ENCODE assay signal across 12 cellular contexts in the genomic region with DNA sequence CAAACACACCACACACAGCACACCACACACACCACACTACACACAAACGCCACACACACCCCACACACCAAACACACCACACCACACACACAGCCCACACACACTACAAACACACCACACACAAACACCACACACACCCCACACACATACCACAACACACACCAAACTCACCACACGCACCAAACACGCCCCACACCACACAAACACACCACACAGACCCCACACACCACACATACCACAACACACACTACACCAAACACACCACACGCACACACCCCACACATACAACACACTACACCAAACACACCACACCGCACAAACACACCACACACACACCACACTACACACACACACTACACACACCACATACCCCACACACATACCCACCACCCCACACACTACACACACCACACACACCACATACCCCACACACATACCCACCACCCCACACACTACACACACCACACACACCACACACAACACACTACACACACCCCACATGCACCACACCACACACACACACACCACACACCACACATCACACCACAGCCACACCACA.
DNase-seq lines count a peak whose midpoint lies in the region; ATAC-seq, FAIRE-seq and TF ChIP-seq lines count a peak whose summit lies in the region.
"Had no signal": no experiment of that assay in that cellular context is flagged by ENCODE, and none has a peak within 500 bp of the region (broad histone marks: within the 10 kb centered on the region; RNA-seq: fewer than 3 reads in every experiment).

No MANE protein-coding gene starts in this region.

- POLR2A ChIA-PET in endothelial cell of umbilical vein (lab: Charles Lee) = no interaction called here

- H3K4me3 ChIP-seq in Peyer's patch (peak overlapping the region in 2 of 4 donors; percentile 41 to 47), endothelial cell of umbilical vein (replicated peaks in 1 of 3; ENCODE audit: insufficient read depth in 1 of 3, low read depth in 1 of 3, low read length in 3 of 3) (peak overlapping the region in 1 of 3 experiments; percentile 33), trophoblast cell (ENCODE audit: low read depth, low read length) (peak overlapping the region; percentile 43)

- H2BK120ac ChIP-seq in trophoblast cell (ENCODE audit: insufficient read depth, low read length, poor library complexity) = peak overlapping the region; percentile 9

- H3K79me2 ChIP-seq in endothelial cell of umbilical vein (ENCODE audit: control insufficient read depth, insufficient read depth, low read length) (no peaks in the 10 kb centered on the region), trophoblast cell (ENCODE audit: control insufficient read depth, insufficient read depth, low read length, poor library complexity) (peaks cover 2% of the 10 kb centered on the region)

- CTCF ChIA-PET in endothelial cell of umbilical vein (lab: Charles Lee) = no interaction called here

- TF ChIP-seq CTCF in Peyer's patch (IDR thresholded peaks at IDR 0.05) (no peak), endothelial cell of umbilical vein (IDR thresholded peaks at IDR 0.05; ENCODE audit: extremely low read depth in 1 of 2, insufficient read depth in 1 of 2, low read depth in 1 of 2, low read length in 2 of 2) (no peak), foreskin keratinocyte (conservative IDR thresholded peaks at IDR 0.05) (no peak)

- peak; percentile 63 for FAIRE-seq in endothelial cell of umbilical vein (lab: Jason Lieb, UNC)
- FAIRE-seq: TTC549 had no signal

- no peak overlapping the region for H3K4ac ChIP-seq in trophoblast cell (ENCODE audit: low read depth, low read length)

- dilution Hi-C loops in endothelial cell of umbilical vein (cut with MboI; ENCODE audit: extremely low pct_ligation_motif_present, low sequenced_read_pairs) = no loop called here

- BruUV-seq in endothelial cell of umbilical vein (replicated peaks; lab: Mats Ljungman, UMichigan) = no TSS peak

- no peak overlapping the region for H3K23ac ChIP-seq in trophoblast cell (ENCODE audit: low read length)

- H3K27ac ChIP-seq in Peyer's patch = peak overlapping the region in 3 of 4 donors; percentile 24 to 35 (median 31)
- no peak overlapping the region for H3K27ac ChIP-seq in endothelial cell of umbilical vein (ENCODE audit: insufficient read depth, low read depth, low read length)
- no peak overlapping the region for H3K27ac ChIP-seq in trophoblast cell (ENCODE audit: low read depth, low read length)
- H3K27ac ChIP-seq in foreskin keratinocyte = no peak overlapping the region

- peak overlapping the region; percentile 50; the same call in 1 of the 2 replicates for H3K9ac ChIP-seq in ES-I3 (ENCODE audit: low read depth, low read length)
- H3K9ac ChIP-seq in endothelial cell of umbilical vein (replicated peaks; ENCODE audit: extremely low read depth, insufficient read depth, low read length) = no peak overlapping the region
- no peak overlapping the region for H3K9ac ChIP-seq in trophoblast cell (ENCODE audit: low read length)

- peak overlapping the region; percentile 53 for H4K91ac ChIP-seq in trophoblast cell (ENCODE audit: low read depth, low read length)

- H2BK12ac ChIP-seq in trophoblast cell (ENCODE audit: low read length) = peak overlapping the region; percentile 23

- intact Hi-C loops in endothelial cell of umbilical vein (cut with micrococcal nuclease) = loop anchor here (1.0 to 5.0 kb wide), 5 partner anchors 191 to 519 kb away; no protein-coding TSS in a partner anchor

- 100% methylated on average over 5 of the region's 5 CpGs for WGBS in trophoblast cell (ENCODE audit: extremely low coverage, insufficient coverage, insufficient read length)

- no peaks in the 10 kb centered on the region for H3K9me1 ChIP-seq in endothelial cell of umbilical vein (replicated peaks; ENCODE audit: control insufficient read depth, extremely low read depth, insufficient read depth, low read length)

- H3K4me1 ChIP-seq in ES-I3 (ENCODE audit: insufficient read depth, low read length) (peaks cover 4% of the 10 kb centered on the region; the same call in 1 of the 2 replicates), Peyer's patch (peaks cover 0 to 16% (median 3%) of the 10 kb centered on the region in 4 donors), endothelial cell of umbilical vein (ENCODE audit: control insufficient read depth, extremely low read depth, insufficient read depth, low read length) (no peaks in the 10 kb centered on the region), trophoblast cell (ENCODE audit: control insufficient read depth in 1 of 2, insufficient read depth in 2 of 2, low read length in 2 of 2) (peaks cover 22 to 24% of the 10 kb centered on the region in 2 experiments), foreskin keratinocyte (no peaks in the 10 kb centered on the region)

- H3K79me1 ChIP-seq in trophoblast cell (ENCODE audit: low read length) = peaks cover 9% of the 10 kb centered on the region

- no peak overlapping the region for H4K8ac ChIP-seq in trophoblast cell (ENCODE audit: low read depth, low read length)

- no peaks in the 10 kb centered on the region for H4K20me1 ChIP-seq in endothelial cell of umbilical vein (replicated peaks; ENCODE audit: control insufficient read depth, extremely low read depth, insufficient read depth, low read length)

- H3K9me3 ChIP-seq in ES-I3 (ENCODE audit: control insufficient read depth, insufficient read depth, low read length) (no peaks in the 10 kb centered on the region), Peyer's patch (no peaks in the 10 kb centered on the region), endothelial cell of umbilical vein (replicated peaks; ENCODE audit: control insufficient read depth, insufficient read depth, low read length) (no peaks in the 10 kb centered on the region), trophoblast cell (ENCODE audit: insufficient read depth, low read depth, low read length) (peaks cover 6% of the 10 kb centered on the region)

- peak overlapping the region; percentile 6 for H3K18ac ChIP-seq in trophoblast cell (ENCODE audit: low read length)

- H3K36me3 ChIP-seq in ES-I3 (ENCODE audit: insufficient read depth, low read length) (no peaks in the 10 kb centered on the region), Peyer's patch (no peaks in the 10 kb centered on the region), endothelial cell of umbilical vein (ENCODE audit: control insufficient read depth in 2 of 2, extremely low read depth in 1 of 2, insufficient read depth in 2 of 2, low read length in 2 of 2) (no peaks in the 10 kb centered on the region), trophoblast cell (ENCODE audit: control insufficient read depth in 1 of 2, insufficient read depth in 2 of 2, low read length in 2 of 2) (no peaks in the 10 kb centered on the region)

- H3K27me3 ChIP-seq in Peyer's patch (peaks cover 0 to 9% of the 10 kb centered on the region in 2 donors), endothelial cell of umbilical vein (ENCODE audit: control insufficient read depth in 2 of 2, insufficient read depth in 2 of 2, low read length in 2 of 2) (peaks cover 34 to 36% of the 10 kb centered on the region in 2 experiments), trophoblast cell (ENCODE audit: insufficient read depth, low read length) (peaks cover 14% of the 10 kb centered on the region), foreskin keratinocyte (peaks cover 77% of the 10 kb centered on the region)

- DNase-seq in Peyer's patch = no peak
- no peak for DNase-seq in endothelial cell of umbilical vein (ENCODE audit: low read depth, low spot score)
- no peak for DNase-seq in trophoblast cell
- no peak for DNase-seq in foreskin keratinocyte
- DNase-seq in inferior parietal cortex (ENCODE audit: extremely low spot score) = no peak
- no peak for DNase-seq in NCI-H82 treated with DMSO at 0.1 percent for 48 hours (lab: John Stamatoyannopoulos, UW; ENCODE audit: unreplicated experiment)
- DNase-seq: CD4-positive, CD25-positive, alpha-beta regulatory T cell; NCI-H345; RPMI8226 had no signal

- no peak overlapping the region for H4K12ac ChIP-seq in trophoblast cell (ENCODE audit: low read depth, low read length)

- H3K4me2 ChIP-seq in endothelial cell of umbilical vein (ENCODE audit: insufficient read depth, low read length) = peak overlapping the region; percentile 56
- peak overlapping the region; percentile 54 for H3K4me2 ChIP-seq in trophoblast cell (ENCODE audit: low read length)

- TF ChIP-seq POLR2A in Peyer's patch (IDR thresholded peaks at IDR 0.05) (no peak), endothelial cell of umbilical vein (IDR thresholded peaks at IDR 0.05; ENCODE audit: low read depth, low read length) (no peak)

- H2AK5ac ChIP-seq in trophoblast cell (ENCODE audit: low read length) = peak overlapping the region; percentile 43

- H2BK5ac ChIP-seq in trophoblast cell (ENCODE audit: low read depth, low read length, poor library complexity) = no peak overlapping the region

- H2AFZ ChIP-seq in endothelial cell of umbilical vein (ENCODE audit: low read depth, low read length) = peak overlapping the region; percentile 52
- no peak overlapping the region for H2AFZ ChIP-seq in trophoblast cell (ENCODE audit: insufficient read depth, low read length, poor library complexity)

- H3K14ac ChIP-seq in trophoblast cell (ENCODE audit: low read length) = peak overlapping the region; percentile 16

- ATAC-seq in foreskin keratinocyte (no peak), HG02798 (IDR thresholded peaks at IDR 0.05; ENCODE audit: poor library complexity, unreplicated experiment) (no peak)

TF ChIP-seq in endothelial cell of umbilical vein, 7 proteins besides CTCF, POLR2A, EP300 and RAD21:
- TF ChIP-seq POLR2AphosphoS5 (IDR thresholded peaks at IDR 0.05; ENCODE audit: insufficient read depth, low read depth, low read length) (no peak), JUN (IDR thresholded peaks at IDR 0.05; ENCODE audit: borderline replicate concordance, insufficient read depth, insufficient read length, low read depth) (no peak), MYC (IDR thresholded peaks at IDR 0.05; ENCODE audit: low read depth, low read length) (no peak), FOS (IDR thresholded peaks at IDR 0.05; ENCODE audit: borderline replicate concordance, insufficient read depth, low read length) (no peak), MAX (IDR thresholded peaks at IDR 0.05; ENCODE audit: insufficient read depth, insufficient read length) (no peak), GATA2 (IDR thresholded peaks at IDR 0.05; ENCODE audit: insufficient read depth, insufficient read length, low read depth, low read length) (no peak), EZH2 (IDR thresholded peaks at IDR 0.05; ENCODE audit: borderline replicate concordance, low read depth, low read length, severe bottlenecking) (no peak)

Comparison
In these comparisons a context has a peak if more than half of its experiments do, and no peak if none do; other contexts are left out.
1. H3K27ac ChIP-seq: peak in Peyer's patch (3 of 4); none in endothelial cell of umbilical vein (single experiment), trophoblast cell (single experiment) and foreskin keratinocyte (single experiment).